8 cellular contexts compared by ENCODE assay signal in the genomic region with DNA sequence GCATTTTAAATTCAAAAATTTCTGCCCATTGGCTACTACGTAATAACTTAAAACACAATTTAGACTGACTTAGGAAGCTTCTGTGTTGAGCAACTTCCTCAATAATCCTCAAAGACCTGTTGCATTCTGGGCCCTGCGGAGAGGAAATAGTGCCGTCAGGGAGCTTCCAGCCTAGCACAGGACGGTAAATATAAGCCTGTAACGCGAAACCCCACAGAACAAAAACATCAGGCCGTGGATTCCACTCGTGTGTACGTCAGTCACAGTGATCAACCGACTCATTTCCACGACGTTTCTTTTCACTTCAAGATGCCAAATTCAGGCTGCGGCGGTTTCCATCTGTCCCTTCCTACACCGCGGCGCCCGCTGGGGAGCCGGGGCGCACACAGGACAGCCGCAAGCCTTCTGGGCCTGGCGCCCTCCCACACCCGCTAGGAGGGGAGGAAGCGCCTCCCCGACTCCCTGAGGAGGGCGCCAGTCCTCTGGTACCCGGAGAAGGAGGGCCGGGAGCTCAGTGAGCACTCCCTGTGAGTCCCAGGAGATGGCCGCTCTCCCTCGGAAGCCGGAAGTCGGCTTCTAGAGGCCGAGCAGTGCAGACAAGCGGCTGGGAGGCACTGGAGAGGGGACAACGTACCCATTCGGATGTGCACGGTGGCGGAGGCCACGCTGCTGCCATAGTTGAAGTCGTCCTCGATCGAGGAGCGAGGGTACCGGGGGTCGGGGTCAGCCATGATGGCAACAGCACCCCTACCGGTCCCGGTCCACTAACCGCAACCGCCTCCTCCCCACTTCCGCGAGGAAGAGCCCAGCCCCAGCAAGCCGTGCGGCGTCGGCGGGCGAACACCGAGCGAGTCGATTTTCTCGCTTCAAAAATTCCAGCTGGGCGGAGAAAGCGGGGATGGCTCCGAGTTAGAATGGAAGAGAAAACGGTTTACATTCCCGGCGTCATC. TPM values are rescaled to one million over a fixed set of nuclear protein-coding genes. Genes with fewer than 3 reads are reported as not detected.
A peak's percentile ranks its signal among the peaks of the same experiment; 100 is the strongest.
DNase-seq lines count a peak whose midpoint lies in the region; ATAC-seq and TF ChIP-seq lines count a peak whose summit lies in the region.

A gene with protein sequence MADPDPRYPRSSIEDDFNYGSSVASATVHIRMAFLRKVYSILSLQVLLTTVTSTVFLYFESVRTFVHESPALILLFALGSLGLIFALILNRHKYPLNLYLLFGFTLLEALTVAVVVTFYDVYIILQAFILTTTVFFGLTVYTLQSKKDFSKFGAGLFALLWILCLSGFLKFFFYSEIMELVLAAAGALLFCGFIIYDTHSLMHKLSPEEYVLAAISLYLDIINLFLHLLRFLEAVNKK (minus strand): TSS at position 776 of the 950 bp plus-strand sequence. CDS start 45 bp downstream, at position 731.

- intact Hi-C loops in Calu3 (cut with micrococcal nuclease; ENCODE audit: unreplicated experiment): loop anchor here (1.0 to 2.0 kb wide), 2 partner anchors 25 to 65 kb away; no protein-coding TSS in a partner anchor

- peak within 1 kb of the TSS; percentile 76 for H3K9ac ChIP-seq in endocrine pancreas (ENCODE audit: control insufficient read depth, insufficient read depth, low read length)

- peak within 1 kb of the TSS; percentile 99 for H3K27ac Mint-ChIP-seq in Calu3 (ENCODE audit: unreplicated experiment)

- H3K36me3 Mint-ChIP-seq in Calu3 (ENCODE audit: insufficient read depth, unreplicated experiment): peaks cover 31% of the 10 kb centered on the region

- H3K9me3 Mint-ChIP-seq in Calu3 (ENCODE audit: low read depth, unreplicated experiment): peaks cover 9% of the 10 kb centered on the region

- peak; percentile 91 for DNase-seq in Calu3
- DNase-seq in HUDEP-2 (lab: John Stamatoyannopoulos, UW; ENCODE audit: unreplicated experiment in 76 of 76): peak; percentile 28 to 95 (median 82)
- DNase-seq in NOMO-1 treated with dmso at 0.1 percent for 144 hours (lab: John Stamatoyannopoulos, UW; ENCODE audit: unreplicated experiment): peak; percentile 84
- DNase-seq in activated CD8-positive, alpha-beta memory T cell treated with anti-CD3 and anti-CD28 coated beads for 48 hours (ENCODE audit: low read depth in 2 of 3, low spot score in 2 of 3): peak; percentile 68 to 77 (median 76)
- DNase-seq in mesenteric fat pad (ENCODE audit: low spot score): peak; percentile 96
- peak; percentile 71 for DNase-seq in stimulated activated CD8-positive, alpha-beta memory T cell treated with anti-CD3 and anti-CD28 coated beads, Interleukin-15, amount 100 ng/mL, for 24 hours (ENCODE audit: low read depth)

- peak within 1 kb of the TSS; percentile 100 for H3K4me3 Mint-ChIP-seq in Calu3 (ENCODE audit: low read depth, unreplicated experiment)

- H3K36me3 ChIP-seq in endocrine pancreas (ENCODE audit: control insufficient read depth, insufficient read depth, low read length): no peaks in the 10 kb centered on the region

- peaks cover 7% of the 10 kb centered on the region for H3K4me1 ChIP-seq in endocrine pancreas (ENCODE audit: control insufficient read depth, insufficient read depth, low read length)

- no peaks in the 10 kb centered on the region for H3K27me3 ChIP-seq in endocrine pancreas (ENCODE audit: control insufficient read depth, insufficient read depth, low read length)

- no TSS peak for BruUV-seq in Calu3 (replicated peaks; lab: Mats Ljungman, UMichigan)

- TF ChIP-seq CTCF in Calu3 (IDR thresholded peaks at IDR 0.05; ENCODE audit: unreplicated experiment): peak; percentile 63

- H3K27me3 Mint-ChIP-seq in Calu3 (ENCODE audit: unreplicated experiment): no peaks in the 10 kb centered on the region

- no peaks in the 10 kb centered on the region for H3K9me3 ChIP-seq in endocrine pancreas (ENCODE audit: control insufficient read depth, low read length)

- peak within 1 kb of the TSS; percentile 98 for H3K4me3 ChIP-seq in endocrine pancreas (ENCODE audit: control insufficient read depth, insufficient read depth, low read length)

- peak; percentile 86 for ATAC-seq in GM21381 (IDR thresholded peaks at IDR 0.05; ENCODE audit: unreplicated experiment)

- H3K4me1 Mint-ChIP-seq in Calu3 (ENCODE audit: low read depth, unreplicated experiment): peaks cover 25% of the 10 kb centered on the region

- CTCF ChIA-PET in Calu3 (lab: Charles Lee): interaction anchor here (0.5 to 2.1 kb wide), 23 partner anchors 9 to 1424 kb away, joined by 3 to 18 read pairs (median 5); partner anchors contain the start of genes HELB, IRAK3 and LLPH

RNA-seq across cellular contexts. Expression of the gene that starts here (rescaled TPM):
- total RNA-seq in Calu3 (2022) (77.1 and 89.2 TPM in 2 replicates), mesenteric fat pad (146 TPM)

Comparison
In these comparisons a context has a peak if more than half of its experiments do, and no peak if none do; other contexts are left out.
1. Peak in every context shown above with its lines: DNase-seq, ATAC-seq and H3K4me3 ChIP-seq.